8 cellular contexts compared by ENCODE assay signal in the genomic region with DNA sequence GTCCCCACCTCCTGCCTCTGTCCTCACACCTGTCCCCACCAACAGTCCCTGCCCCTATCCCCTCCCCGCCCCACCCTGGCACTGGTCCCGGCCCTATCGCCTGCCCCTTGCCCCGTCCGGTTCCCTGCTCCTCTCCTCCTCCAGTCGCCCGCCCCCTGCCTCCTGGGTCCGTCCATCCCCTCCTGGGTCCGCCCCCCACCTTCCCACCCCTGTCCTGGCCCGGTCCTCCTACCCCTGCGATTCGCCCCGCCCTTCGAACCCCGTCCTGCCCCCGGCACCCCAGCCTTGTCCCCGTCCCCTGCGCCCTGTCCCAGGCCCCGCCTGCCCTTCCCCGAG. TPM values are rescaled to one million over a fixed set of nuclear protein-coding genes. Genes with fewer than 3 reads are reported as not detected.
DNase-seq lines count a peak whose midpoint lies in the region; ATAC-seq and TF ChIP-seq lines count a peak whose summit lies in the region.

No MANE protein-coding gene starts in this region.

- H3K9me3 Mint-ChIP-seq in natural killer cell, result no peaks in the 10 kb centered on the region

- peak overlapping the region; percentile 92 for H3K9ac ChIP-seq in BLaER1
- peak overlapping the region; percentile 63 for H3K9ac ChIP-seq in endocrine pancreas (ENCODE audit: control insufficient read depth, insufficient read depth, low read length)

- H3K27ac ChIP-seq in BLaER1, result peak overlapping the region; percentile 94

- peak overlapping the region; percentile 92 for H3K4me3 Mint-ChIP-seq in natural killer cell

- peak overlapping the region; percentile 94 for H3K4me2 ChIP-seq in BLaER1

- no peak for TF ChIP-seq CTCF in LNCaP clone FGC (IDR thresholded peaks at IDR 0.05; ENCODE audit: control insufficient read depth, extremely low read depth, insufficient read depth)
- TF ChIP-seq CTCF in natural killer cell (IDR thresholded peaks at IDR 0.05), result no peak

- H4K20me1 ChIP-seq in BLaER1, result peaks cover 48% of the 10 kb centered on the region

- H3K4me1 ChIP-seq in BLaER1 (peaks cover 46% of the 10 kb centered on the region), endocrine pancreas (ENCODE audit: control insufficient read depth, insufficient read depth, low read length) (no peaks in the 10 kb centered on the region)

- DNase-seq in LNCaP clone FGC (ENCODE audit: low read depth) (no peak), natural killer cell (no peak), NCI-H2029 treated with DMSO at 0.1 percent for 48 hours (lab: John Stamatoyannopoulos, UW) (no peak), SW 1271 (lab: John Stamatoyannopoulos, UW) (no peak)
- DNase-seq in activated CD4-positive, CD25-positive, alpha-beta regulatory T cell treated with anti-CD3 and anti-CD28 coated beads, Interleukin-2, amount 50 U/mL, for 72 hours, result no peak

- peak overlapping the region; percentile 84 to 88 for H3K27ac Mint-ChIP-seq in natural killer cell

- peaks cover 12 to 16% of the 10 kb centered on the region in 2 donors for H3K4me1 Mint-ChIP-seq in natural killer cell

- H3K36me3 Mint-ChIP-seq in natural killer cell, result no peaks in the 10 kb centered on the region

- intact Hi-C loops in natural killer cell (cut with micrococcal nuclease), result loop anchor here (1.0 kb wide), 1 partner anchor 17 kb away; no protein-coding TSS in a partner anchor

- H3K27me3 Mint-ChIP-seq in natural killer cell (ENCODE audit: low read depth in 2 of 2), result no peaks in the 10 kb centered on the region

- H3K9me3 ChIP-seq in BLaER1 (peaks cover 24% of the 10 kb centered on the region), endocrine pancreas (ENCODE audit: control insufficient read depth, low read length) (no peaks in the 10 kb centered on the region)

- H3K27me3 ChIP-seq in BLaER1 (no peaks in the 10 kb centered on the region), endocrine pancreas (ENCODE audit: control insufficient read depth, insufficient read depth, low read length) (no peaks in the 10 kb centered on the region)

- peak overlapping the region; percentile 81 for H3K4me3 ChIP-seq in BLaER1
- peak overlapping the region; percentile 76 for H3K4me3 ChIP-seq in LNCaP clone FGC (ENCODE audit: low read depth, low read length)
- no peak overlapping the region for H3K4me3 ChIP-seq in endocrine pancreas (ENCODE audit: control insufficient read depth, insufficient read depth, low read length)

- peaks cover 63% of the 10 kb centered on the region for H3K36me3 ChIP-seq in BLaER1
- H3K36me3 ChIP-seq in endocrine pancreas (ENCODE audit: control insufficient read depth, insufficient read depth, low read length), result peaks cover 10% of the 10 kb centered on the region

- ATAC-seq in natural killer cell (peak in 1 of 3 donors; percentile 6), GM21423 (IDR thresholded peaks at IDR 0.05; ENCODE audit: unreplicated experiment) (no peak)

RNA-seq across cellular contexts. Expression of gene EDF1, which starts 0.4 kb away (rescaled TPM):
- 100 to 1,000 TPM; 208 to 255 (median 227) TPM for total RNA-seq in natural killer cell

RNA-seq across cellular contexts. Expression of gene MAMDC4, which starts 13.6 kb away (rescaled TPM):
- total RNA-seq in natural killer cell, result 1 to 10 TPM; 4.6 to 6.5 (median 5.8) TPM

RNA-seq across cellular contexts. Expression of gene PHPT1, which starts 16.5 kb away (rescaled TPM):
- 10 to 100 TPM; 63.5 to 69.8 (median 67.7) TPM for total RNA-seq in natural killer cell

RNA-seq across cellular contexts. Expression of gene TRAF2, which starts 20.6 kb away (rescaled TPM):
- total RNA-seq in natural killer cell, result 10 to 100 TPM; 17.4 to 35.5 (median 25.0) TPM

RNA-seq across cellular contexts. Expression of gene AJM1, which starts 23.5 kb away (rescaled TPM):
- total RNA-seq in natural killer cell, result 10 to 100 TPM; 26.6 to 35.6 (median 31.5) TPM
